In genomic region chr4:25756503-25756902, GRCh38 we compare ENCODE assay signal across 1 cellular context.
TF ChIP-seq lines count a peak whose summit lies in the region.

No MANE protein-coding gene starts in this region.

TF ChIP-seq in SK-N-SH, 30 proteins besides CTCF, POLR2A, EP300 and RAD21 (continued from another document):
- no peak for TF ChIP-seq PBX3 (IDR thresholded peaks at IDR 0.05)
- no peak for TF ChIP-seq CHD2 (IDR thresholded peaks at IDR 0.05; ENCODE audit: low read length, partially characterized antibody)
- no peak for TF ChIP-seq MAX (IDR thresholded peaks at IDR 0.05; ENCODE audit: low read depth)
- TF ChIP-seq MEF2A (IDR thresholded peaks at IDR 0.05; ENCODE audit: borderline replicate concordance, low read depth): no peak
- no peak for TF ChIP-seq EZH2phosphoT487 (IDR thresholded peaks at IDR 0.05; ENCODE audit: borderline replicate concordance, low read depth)
- TF ChIP-seq USF1 (IDR thresholded peaks at IDR 0.05; ENCODE audit: borderline replicate concordance, low read depth): no peak
- TF ChIP-seq USF2 (IDR thresholded peaks at IDR 0.05; ENCODE audit: borderline replicate concordance, low read depth, low read length): no peak
- TF ChIP-seq ELF1 (IDR thresholded peaks at IDR 0.05): no peak
- TF ChIP-seq TEAD4 (IDR thresholded peaks at IDR 0.05; ENCODE audit: borderline replicate concordance, insufficient read depth): no peak
- TF ChIP-seq TAF1 (IDR thresholded peaks at IDR 0.05; ENCODE audit: borderline replicate concordance, low read depth, low read length): no peak
- TF ChIP-seq IRF3 (IDR thresholded peaks at IDR 0.05; ENCODE audit: low read depth, low read length): no peak
- TF ChIP-seq NFIC (IDR thresholded peaks at IDR 0.05; ENCODE audit: borderline replicate concordance): no peak
TF ChIP-seq in SK-N-SH: peak in this region for 0.
